21 cellular contexts compared by ENCODE assay signal in genomic region chr7:73330772-73331171, GRCh38. TPM values are rescaled to one million over a fixed set of nuclear protein-coding genes. Genes with fewer than 3 reads are reported as not detected.
DNase-seq lines count a peak whose midpoint lies in the region; ATAC-seq and TF ChIP-seq lines count a peak whose summit lies in the region.
"Had no signal": no experiment of that assay in that cellular context is flagged by ENCODE, and none has a peak within 500 bp of the region (broad histone marks: within the 10 kb centered on the region; RNA-seq: fewer than 3 reads in every experiment).

No MANE protein-coding gene starts in this region.

- intact Hi-C loops in dendritic cell treated with granulocyte-macrophage colony-stimulating factor and Interleukin-4, amounts not matched to agents 40 ng/mL and 50 ng/mL, for 4 days (cut with micrococcal nuclease), result loop anchor here (5.0 kb wide), 1 partner anchor 107 kb away; no protein-coding TSS in a partner anchor
- intact Hi-C loops in CD4-positive, alpha-beta T cell (cut with DNase I, micrococcal nuclease), result no loop called here
- intact Hi-C loops in ascending aorta (cut with DNase I), result no loop called here

- no peaks in the 10 kb centered on the region for H3K9me2 ChIP-seq in GM23338 (ENCODE audit: insufficient read depth)

- H3K36me3 ChIP-seq in GM23338 (ENCODE audit: insufficient read depth), result no peaks in the 10 kb centered on the region
- no peaks in the 10 kb centered on the region for H3K36me3 ChIP-seq in parathyroid adenoma (ENCODE audit: control insufficient read depth, insufficient read depth, low read length)
- H3K36me3 ChIP-seq in ascending aorta, result no peaks in the 10 kb centered on the region

- H3K79me2 ChIP-seq in GM23338 (replicated peaks; ENCODE audit: insufficient read depth) (no peaks in the 10 kb centered on the region), parathyroid adenoma (peaks cover 2% of the 10 kb centered on the region)

- H4K20me1 ChIP-seq in GM23338 (replicated peaks; ENCODE audit: insufficient read depth), result no peaks in the 10 kb centered on the region

- H3K27ac ChIP-seq in GM23338 (ENCODE audit: low read depth) (no peak overlapping the region), parathyroid adenoma (peak overlapping the region; percentile 95), ascending aorta (no peak overlapping the region)
- H3K27ac ChIP-seq in CD4-positive, alpha-beta T cell (ENCODE audit: low read depth, low read length), result no peak overlapping the region

- no peak for DNase-seq in GM23338 (ENCODE audit: low spot score)
- DNase-seq in RPMI8226, result peak; percentile 27
- DNase-seq in NCI-H2029 treated with DMSO at 0.1 percent for 48 hours (lab: John Stamatoyannopoulos, UW), result no peak
- no peak for DNase-seq in CD4-positive, alpha-beta T cell
- no peak for DNase-seq in ascending aorta (ENCODE audit: low spot score in 2 of 2)
- DNase-seq: Caco-2; CD4-positive, alpha-beta memory T cell; GDM1; H9; MV-4-11; NCI-H1105 treated with DMSO at 0.1 percent for 48 hours; NCI-H2081 treated with DMSO at 0.1 percent for 48 hours; NCI-H2171 treated with DMSO at 0.1 percent for 48 hours; NCI-H524 treated with DMSO at 0.1 percent for 48 hours; NCI-H82 had no signal

- no peaks in the 10 kb centered on the region for H3K9me3 Mint-ChIP-seq in GM23338
- no peaks in the 10 kb centered on the region for H3K9me3 Mint-ChIP-seq in dendritic cell treated with granulocyte-macrophage colony-stimulating factor and Interleukin-4, amounts not matched to agents 40 ng/mL and 50 ng/mL, for 4 days
- no peaks in the 10 kb centered on the region for H3K9me3 Mint-ChIP-seq in CD4-positive, alpha-beta T cell
- H3K9me3 Mint-ChIP-seq: CD4-positive, alpha-beta memory T cell; H9; HFFc6 had no signal

- H3K27me3 ChIP-seq in GM23338 (ENCODE audit: insufficient read depth) (no peaks in the 10 kb centered on the region), parathyroid adenoma (ENCODE audit: control insufficient read depth, insufficient read depth, low read length) (no peaks in the 10 kb centered on the region), ascending aorta (no peaks in the 10 kb centered on the region)
- no peaks in the 10 kb centered on the region for H3K27me3 ChIP-seq in CD4-positive, alpha-beta T cell (ENCODE audit: control insufficient read depth, insufficient read depth, low read length)

- no peaks in the 10 kb centered on the region for H3K9me3 ChIP-seq in parathyroid adenoma (ENCODE audit: control insufficient read depth, low read length)
- H3K9me3 ChIP-seq in CD4-positive, alpha-beta T cell (ENCODE audit: control insufficient read depth, low read length), result no peaks in the 10 kb centered on the region
- no peaks in the 10 kb centered on the region for H3K9me3 ChIP-seq in ascending aorta
- H3K9me3 ChIP-seq: Caco-2 had no signal

- peak; percentile 52 for ATAC-seq in GM23338
- no peak for ATAC-seq in CD4-positive, alpha-beta T cell (ENCODE audit: poor library complexity)

- no peak overlapping the region for H3K9ac ChIP-seq in parathyroid adenoma

- H3K27ac Mint-ChIP-seq in GM23338, result no peak overlapping the region
- peak overlapping the region; percentile 82 for H3K27ac Mint-ChIP-seq in dendritic cell treated with granulocyte-macrophage colony-stimulating factor and Interleukin-4, amounts not matched to agents 40 ng/mL and 50 ng/mL, for 4 days
- no peak overlapping the region for H3K27ac Mint-ChIP-seq in CD4-positive, alpha-beta T cell
- H3K27ac Mint-ChIP-seq: CD4-positive, alpha-beta memory T cell; H9; HFFc6 had no signal

- H3K4me3 Mint-ChIP-seq in GM23338, result no peak overlapping the region
- H3K4me3 Mint-ChIP-seq in dendritic cell treated with granulocyte-macrophage colony-stimulating factor and Interleukin-4, amounts not matched to agents 40 ng/mL and 50 ng/mL, for 4 days, result no peak overlapping the region
- H3K4me3 Mint-ChIP-seq in CD4-positive, alpha-beta T cell, result no peak overlapping the region
- H3K4me3 Mint-ChIP-seq: CD4-positive, alpha-beta memory T cell; H9 had no signal

- H3K4me2 ChIP-seq in GM23338, result no peak overlapping the region
- peak overlapping the region; percentile 34 for H3K4me2 ChIP-seq in parathyroid adenoma (ENCODE audit: low read length)

- no peak for TF ChIP-seq CTCF in GM23338 (conservative IDR thresholded peaks at IDR 0.05; ENCODE audit: low read depth in 2 of 2)
- TF ChIP-seq CTCF in parathyroid adenoma (IDR thresholded peaks at IDR 0.05), result no peak
- TF ChIP-seq CTCF in CD4-positive, alpha-beta T cell (IDR thresholded peaks at IDR 0.05), result no peak
- TF ChIP-seq CTCF in ascending aorta (IDR thresholded peaks at IDR 0.05), result no peak

- H3F3A ChIP-seq in GM23338 (replicated peaks; ENCODE audit: low read depth), result no peaks in the 10 kb centered on the region

- CTCF ChIA-PET in CD4-positive, alpha-beta T cell (lab: Charles Lee), result no interaction called here

- H3K4me1 Mint-ChIP-seq in GM23338, result peaks cover 19% of the 10 kb centered on the region
- peaks cover 29% of the 10 kb centered on the region for H3K4me1 Mint-ChIP-seq in dendritic cell treated with granulocyte-macrophage colony-stimulating factor and Interleukin-4, amounts not matched to agents 40 ng/mL and 50 ng/mL, for 4 days (ENCODE audit: low read depth)
- H3K4me1 Mint-ChIP-seq in CD4-positive, alpha-beta T cell (ENCODE audit: low read depth), result no peaks in the 10 kb centered on the region

- H3K36me3 Mint-ChIP-seq in GM23338 (ENCODE audit: low read depth), result no peaks in the 10 kb centered on the region
- no peaks in the 10 kb centered on the region for H3K36me3 Mint-ChIP-seq in dendritic cell treated with granulocyte-macrophage colony-stimulating factor and Interleukin-4, amounts not matched to agents 40 ng/mL and 50 ng/mL, for 4 days (ENCODE audit: low read depth)
- no peaks in the 10 kb centered on the region for H3K36me3 Mint-ChIP-seq in CD4-positive, alpha-beta T cell (ENCODE audit: low read depth)
- H3K36me3 Mint-ChIP-seq: CD4-positive, alpha-beta memory T cell had no signal

- H3K4me3 ChIP-seq in GM23338, result no peak overlapping the region
- peak overlapping the region; percentile 43 for H3K4me3 ChIP-seq in parathyroid adenoma (ENCODE audit: low read depth, low read length)
- H3K4me3 ChIP-seq in ascending aorta, result no peak overlapping the region

- POLR2A ChIA-PET in CD4-positive, alpha-beta T cell (lab: Charles Lee), result no interaction called here

- peak overlapping the region; percentile 82 for H2AFZ ChIP-seq in GM23338
- H2AFZ ChIP-seq in parathyroid adenoma, result peak overlapping the region; percentile 94

- 0 out of 2 replicates have a peak, but pooled peaks cover 5% of the 10 kb centered on the region for H3K4me1 ChIP-seq in GM23338 (ENCODE audit: insufficient read depth)
- peaks cover 41% of the 10 kb centered on the region for H3K4me1 ChIP-seq in parathyroid adenoma
- no peaks in the 10 kb centered on the region for H3K4me1 ChIP-seq in ascending aorta
- H3K4me1 ChIP-seq: Caco-2 had no signal

- peaks cover 11% of the 10 kb centered on the region for H3K27me3 Mint-ChIP-seq in GM23338 (ENCODE audit: insufficient read depth, low read depth, poor library complexity)
- H3K27me3 Mint-ChIP-seq in dendritic cell treated with granulocyte-macrophage colony-stimulating factor and Interleukin-4, amounts not matched to agents 40 ng/mL and 50 ng/mL, for 4 days, result peaks cover 23% of the 10 kb centered on the region
- H3K27me3 Mint-ChIP-seq in CD4-positive, alpha-beta T cell, result peaks cover 5% of the 10 kb centered on the region

TF ChIP-seq in GM23338, 12 proteins besides CTCF, POLR2A, EP300 and RAD21:
- TF ChIP-seq NANOG (IDR thresholded peaks at IDR 0.05; ENCODE audit: borderline replicate concordance), result no peak
- TF ChIP-seq ZNF114 (CRISPR knock-in tag; IDR thresholded peaks at IDR 0.05), result no peak
- no peak for TF ChIP-seq EZH2 (IDR thresholded peaks at IDR 0.05; ENCODE audit: low read depth, unreplicated experiment)
- no peak for TF ChIP-seq STAT1 (IDR thresholded peaks at IDR 0.05; ENCODE audit: unreplicated experiment)

RNA-seq across cellular contexts. Expression of gene FKBP6, which starts 2.8 kb away (rescaled TPM):
- not detected in 2 replicates for total RNA-seq in GM23338 (2014; rRNA removed; shearing (Covaris generic))
- polyA plus RNA-seq in GM23338 (2016; fragmentation: Nextera tagmentation; extraction: Ambion mirVana), result 0.15 TPM in 1 of 2 replicates, not detected in the other
- total RNA-seq in CD4-positive, alpha-beta T cell, result not detected
- not detected for total RNA-seq in ascending aorta
- total RNA-seq: A673; Caco-2; CD4-positive, alpha-beta memory T cell; H9; HFFc6 had no signal
- polyA plus RNA-seq: BJ; CD4-positive, alpha-beta memory T cell had no signal

RNA-seq across cellular contexts. Expression of gene TRIM50, which starts 2.9 kb away (rescaled TPM):
- 0.10 TPM in 1 of 2 replicates, not detected in the other for total RNA-seq in GM23338 (2014; rRNA removed; shearing (Covaris generic))
- 0.19 TPM in 1 of 2 replicates, not detected in the other for polyA plus RNA-seq in GM23338 (2016; fragmentation: Nextera tagmentation; extraction: Ambion mirVana)
- under 1 TPM in 1 of 2 experiments, not detected in 1; 0.17 TPM for total RNA-seq in CD4-positive, alpha-beta T cell
- total RNA-seq in ascending aorta, result not detected
- total RNA-seq: A673; Caco-2; CD4-positive, alpha-beta memory T cell; Daoy; H9; HFFc6 had no signal
- polyA plus RNA-seq: BJ; CD4-positive, alpha-beta memory T cell had no signal

RNA-seq across cellular contexts. Expression of gene NSUN5, which starts 22.1 kb away (rescaled TPM):
- total RNA-seq in GM23338 (2014; rRNA removed; shearing (Covaris generic)), result 71.2 and 73.4 TPM in 2 replicates
- 59.5 and 65.6 TPM in 2 replicates for polyA plus RNA-seq in GM23338 (2016; fragmentation: Nextera tagmentation; extraction: Ambion mirVana)
- total RNA-seq in CD4-positive, alpha-beta T cell, result 10 to 100 TPM; 31.2 to 32.6 TPM
- total RNA-seq in ascending aorta, result 9.8 TPM
